Comparison of ENCODE assay signal across 1 cellular context in the genomic region with DNA sequence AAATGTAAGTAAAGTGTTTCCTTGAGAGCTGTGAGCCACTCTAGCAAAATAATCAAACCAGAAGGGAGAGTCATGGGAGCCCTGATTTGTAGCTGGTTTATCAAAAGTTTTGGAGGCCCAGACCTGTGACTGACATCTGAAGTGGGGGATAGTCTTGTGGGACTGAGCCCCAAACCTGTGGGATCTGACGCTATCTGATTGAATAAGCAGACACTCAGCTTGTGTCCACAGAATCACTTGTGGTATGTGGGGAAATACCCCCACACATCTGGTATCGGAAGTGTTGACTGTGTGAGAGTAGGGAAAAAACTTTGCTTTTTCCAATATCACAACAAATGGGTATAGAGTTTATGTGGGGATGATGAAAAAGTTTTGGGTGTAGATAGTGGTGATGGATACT.
TF ChIP-seq lines count a peak whose summit lies in the region.

No MANE protein-coding gene starts in this region.

TF ChIP-seq in GM12878, 131 proteins besides CTCF, POLR2A, EP300 and RAD21:
- TF ChIP-seq RUNX3 (IDR thresholded peaks at IDR 0.05; ENCODE audit: low read length) (peak; percentile 67), MTA2 (IDR thresholded peaks at IDR 0.05; ENCODE audit: low read depth) (no peak)
